Comparison of ENCODE assay signal across 8 cellular contexts in the genomic region with DNA sequence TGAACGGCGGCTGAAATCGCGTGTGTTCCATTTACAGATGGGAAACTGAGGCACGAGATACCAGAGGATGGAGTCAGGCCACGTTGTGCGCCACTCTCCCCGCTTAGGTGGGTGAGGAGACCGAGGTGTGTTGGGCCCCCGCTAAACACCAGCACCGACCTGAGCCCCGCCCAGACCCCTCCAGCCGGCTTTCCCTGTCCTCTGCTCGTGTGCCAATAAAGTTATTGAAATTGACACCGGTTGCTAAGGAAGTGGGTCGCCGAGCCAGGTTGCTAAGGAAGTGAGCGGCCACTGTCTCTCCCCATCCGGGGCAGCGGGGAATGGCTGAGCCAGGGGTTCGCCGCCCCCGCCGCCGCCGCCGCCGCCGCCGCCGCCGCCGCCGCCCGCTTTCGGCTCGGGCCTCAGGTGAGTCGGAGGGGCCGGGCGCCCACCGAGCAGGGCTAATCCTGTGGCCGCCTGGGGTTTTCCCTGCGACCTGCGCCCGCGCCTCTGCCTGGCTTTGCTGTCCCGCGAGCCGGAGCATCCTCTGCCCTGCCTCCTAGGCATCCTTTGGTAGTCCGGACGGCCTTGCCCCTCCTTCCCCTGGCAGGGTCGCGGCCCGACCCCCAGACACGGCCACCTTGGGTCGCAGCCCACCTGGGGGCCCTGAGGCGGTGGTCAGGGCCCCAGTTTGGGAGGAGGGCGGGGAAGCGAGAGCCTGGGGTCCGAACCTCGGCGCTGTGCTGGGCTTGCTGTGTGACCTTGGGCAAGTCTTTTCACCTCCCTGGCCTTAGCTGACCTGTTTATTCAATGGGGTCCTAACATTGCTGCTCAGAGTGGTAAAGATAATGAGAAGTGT. TPM values are rescaled to one million over a fixed set of nuclear protein-coding genes. Genes with fewer than 3 reads are reported as not detected.
DNase-seq lines count a peak whose midpoint lies in the region; ATAC-seq and TF ChIP-seq lines count a peak whose summit lies in the region.

A gene (plus strand): TSS at position 291 of the 838 bp plus-strand sequence. CDS start 32,127 bp downstream, outside the sequence.

- H3K9me3 ChIP-seq in Peyer's patch = no peaks in the 10 kb centered on the region
- H3K9me3 ChIP-seq in mucosa of stomach (ENCODE audit: control insufficient read depth, low read length) = no peaks in the 10 kb centered on the region

- H3K36me3 Mint-ChIP-seq in activated T-cell treated with anti-CD3 and anti-CD28 coated beads, Interleukin-2, amount 50 U/mL, for 4 hours (ENCODE audit: insufficient read depth) = peaks cover 20% of the 10 kb centered on the region

- peak within 1 kb of the TSS; percentile 64 to 100 (median 88) for H3K4me3 ChIP-seq in Peyer's patch
- peak within 1 kb of the TSS; percentile 82 for H3K4me3 ChIP-seq in mucosa of stomach (ENCODE audit: low read length)

- H3K4me1 ChIP-seq in Peyer's patch (peaks cover 0 to 22% (median 2%) of the 10 kb centered on the region in 4 donors), mucosa of stomach (ENCODE audit: control insufficient read depth, insufficient read depth, low read length) (peaks cover 19% of the 10 kb centered on the region)

- H3K36me3 ChIP-seq in Peyer's patch (no peaks in the 10 kb centered on the region), mucosa of stomach (ENCODE audit: control insufficient read depth, insufficient read depth, low read length) (no peaks in the 10 kb centered on the region)

- no peaks in the 10 kb centered on the region for H3K9me3 Mint-ChIP-seq in activated T-cell treated with anti-CD3 and anti-CD28 coated beads, Interleukin-2, amount 50 U/mL, for 4 hours

- H3K4me3 Mint-ChIP-seq in activated T-cell treated with anti-CD3 and anti-CD28 coated beads, Interleukin-2, amount 50 U/mL, for 4 hours = peak within 1 kb of the TSS; percentile 96

- H3K27me3 ChIP-seq in Peyer's patch (no peaks in the 10 kb centered on the region), mucosa of stomach (ENCODE audit: control insufficient read depth, insufficient read depth, low read length) (no peaks in the 10 kb centered on the region)

- H3K27me3 Mint-ChIP-seq in activated T-cell treated with anti-CD3 and anti-CD28 coated beads, Interleukin-2, amount 50 U/mL, for 4 hours (ENCODE audit: low read depth) = no peaks in the 10 kb centered on the region

- peak; percentile 28 to 43 for TF ChIP-seq POLR2A in Peyer's patch (IDR thresholded peaks at IDR 0.05)

- H3K4me1 Mint-ChIP-seq in activated T-cell treated with anti-CD3 and anti-CD28 coated beads, Interleukin-2, amount 50 U/mL, for 4 hours (ENCODE audit: low read depth) = peaks cover 45% of the 10 kb centered on the region

- peak in 1 of 6 experiments; percentile 2 for TF ChIP-seq CTCF in Peyer's patch (IDR thresholded peaks at IDR 0.05)

- ATAC-seq in GM21619 (IDR thresholded peaks at IDR 0.05; ENCODE audit: unreplicated experiment) (peak; percentile 79), esophagus mucosa (peak; percentile 85)
- peak; percentile 86 to 90 for ATAC-seq in activated T-cell treated with anti-CD3 and anti-CD28 coated beads, Interleukin-2, amount 50 U/mL, for 4 hours

- peak; percentile 95 for DNase-seq in DMS 273 (lab: John Stamatoyannopoulos, UW; ENCODE audit: unreplicated experiment)
- peak; percentile 39 for DNase-seq in KG1 (lab: John Stamatoyannopoulos, UW)
- peak; percentile 83 to 94 (median 84) for DNase-seq in Peyer's patch
- peak; percentile 78 for DNase-seq in activated T-cell treated with anti-CD3 and anti-CD28 coated beads, Interleukin-2, amount 50 U/mL, for 4 hours
- DNase-seq in stimulated activated CD8-positive, alpha-beta memory T cell treated with anti-CD3 and anti-CD28 coated beads, Interleukin-4, amount 100 ng/mL, for 4 hours (ENCODE audit: low read depth in 2 of 2, low spot score in 1 of 2) = peak; percentile 72 to 81

- H3K9ac ChIP-seq in mucosa of stomach (ENCODE audit: low read length) = peak within 1 kb of the TSS; percentile 85

- peak within 1 kb of the TSS; percentile 78 to 91 (median 80) for H3K27ac ChIP-seq in Peyer's patch

RNA-seq across cellular contexts. Expression of the gene that starts here (rescaled TPM):
- total RNA-seq in Peyer's patch (10 to 100 TPM; 42.1 to 77.6 (median 57.7) TPM), esophagus mucosa (11.9 TPM)
- 10 to 100 TPM; 69.3 to 90.4 (median 78.9) TPM for total RNA-seq in activated T-cell treated with anti-CD3 and anti-CD28 coated beads, Interleukin-2, amount 50 U/mL, for 4 hours

Comparison
In these comparisons a context has a peak if more than half of its experiments do, and no peak if none do; other contexts are left out.
1. Peak in every context shown above with its lines: DNase-seq, ATAC-seq, H3K4me3 ChIP-seq and H3K27ac ChIP-seq.
2. DNase-seq: peak in every context shown above with its lines; median percentile 95 in DMS 273; 84 in Peyer's patch; 78 in activated T-cell treated with anti-CD3 and anti-CD28 coated beads, Interleukin-2, amount 50 U/mL, for 4 hours; 76 in stimulated activated CD8-positive, alpha-beta memory T cell treated with anti-CD3 and anti-CD28 coated beads, Interleukin-4, amount 100 ng/mL, for 4 hours; 39 in KG1.